Comparison of ENCODE assay signal across 8 cellular contexts in genomic region chr6:99612551-99613397, GRCh38. TPM values are rescaled to one million over a fixed set of nuclear protein-coding genes. Genes with fewer than 3 reads are reported as not detected.
A peak's percentile ranks its signal among the peaks of the same experiment; 100 is the strongest.
DNase-seq lines count a peak whose midpoint lies in the region; ATAC-seq, FAIRE-seq and TF ChIP-seq lines count a peak whose summit lies in the region.

No MANE protein-coding gene starts in this region.

- H3K4me2 ChIP-seq in keratinocyte (ENCODE audit: control insufficient read depth, extremely low read depth, insufficient read depth, low read depth, low read length) = peak overlapping the region; percentile 16

- dilution Hi-C loops in keratinocyte (cut with MboI; ENCODE audit: extremely low pct_ligation_motif_present, low sequenced_read_pairs) = no loop called here

- H3K9me1 ChIP-seq in keratinocyte (ENCODE audit: control insufficient read depth, extremely low read depth, insufficient read depth, low read length) = no peaks in the 10 kb centered on the region

- H3K27ac ChIP-seq in keratinocyte (ENCODE audit: control insufficient read depth, insufficient read depth, low read length) = no peak overlapping the region

- H3K4me1 ChIP-seq in keratinocyte (ENCODE audit: control insufficient read depth, extremely low read depth, insufficient read depth, low read length) = peaks cover 6% of the 10 kb centered on the region

- H3K9me3 ChIP-seq in keratinocyte (ENCODE audit: control insufficient read depth, low read depth, low read length) = no peaks in the 10 kb centered on the region

- FAIRE-seq in keratinocyte (lab: Jason Lieb, UNC) = no peak

- no peak for TF ChIP-seq CTCF in keratinocyte (optimal IDR thresholded peaks at IDR 0.05 in 1 of 3, IDR thresholded peaks at IDR 0.05 in 1 of 3, conservative IDR thresholded peaks at IDR 0.05 in 1 of 3; ENCODE audit: extremely low read depth in 1 of 3, insufficient read depth in 2 of 3, low read length in 3 of 3)

- no peaks in the 10 kb centered on the region for H3K36me3 ChIP-seq in keratinocyte (ENCODE audit: control insufficient read depth in 2 of 2, extremely low read depth in 1 of 2, insufficient read depth in 2 of 2, low read length in 2 of 2)

- no peak for ATAC-seq in GM18867 (IDR thresholded peaks at IDR 0.05; ENCODE audit: unreplicated experiment)

- DNase-seq in stimulated activated CD4-positive, alpha-beta T cell treated with anti-CD3 and anti-CD28 coated beads, Interleukin-4, amount 100 ng/mL, for 1 hour = peak; percentile 6
- DNase-seq in stimulated activated CD4-positive, alpha-beta T cell treated with anti-CD3 and anti-CD28 coated beads, Interleukin-1b, Interleukin-23, amount 100 ng/mL, for 48 hours = no peak
- peak; percentile 95 to 98 for DNase-seq in NCI-H524 (lab: John Stamatoyannopoulos, UW)
- no peak for DNase-seq in keratinocyte (ENCODE audit: low read depth, low spot score)
- no peak for DNase-seq in OCI-M1 (lab: John Stamatoyannopoulos, UW)
- DNase-seq in activated CD4-positive, CD25-positive, alpha-beta regulatory T cell treated with anti-CD3 and anti-CD28 coated beads, Interleukin-2, amount 50 U/mL, for 72 hours = no peak
- DNase-seq in globus pallidus (ENCODE audit: low spot score) = no peak

- H3K27me3 ChIP-seq in keratinocyte (ENCODE audit: control insufficient read depth, extremely low read depth, insufficient read depth, low read length) = peaks cover 97% of the 10 kb centered on the region

- H3K4me3 ChIP-seq in keratinocyte (ENCODE audit: control insufficient read depth in 2 of 3, extremely low read depth in 1 of 3, insufficient read depth in 2 of 3, low read depth in 1 of 3, low read length in 3 of 3) = no peak overlapping the region

- no peaks in the 10 kb centered on the region for H3K79me2 ChIP-seq in keratinocyte (ENCODE audit: control insufficient read depth, insufficient read depth, low read length)

- H2AFZ ChIP-seq in keratinocyte (ENCODE audit: control insufficient read depth, low read length) = peak overlapping the region; percentile 19

- no peak overlapping the region for H3K9ac ChIP-seq in keratinocyte (ENCODE audit: control insufficient read depth, extremely low read depth, insufficient read depth, low read length)

- H4K20me1 ChIP-seq in keratinocyte (ENCODE audit: control insufficient read depth, extremely low read depth, insufficient read depth, low read length) = no peaks in the 10 kb centered on the region

RNA-seq across cellular contexts. Expression of gene PRDM13, which starts 6.1 kb away (rescaled TPM):
- polyA plus RNA-seq in keratinocyte = not detected in 3 replicates
- polyA plus RNA-seq in keratinocyte (2011; ENCODE audit: low read depth) = not detected
- not detected in 2 replicates for polyA plus RNA-seq in keratinocyte (2011; cell fraction: cytosol; rRNA removed)
- polyA plus RNA-seq in keratinocyte (2011; cell fraction: nucleus; rRNA removed) = not detected in 2 replicates
- polyA plus RNA-seq in keratinocyte (2012; ENCODE audit: low replicate concordance) = not detected in 2 replicates
- not detected in 3 replicates for polyA minus RNA-seq in keratinocyte
- polyA minus RNA-seq in keratinocyte (2011; cell fraction: cytosol; rRNA and poly(A)+ RNA removed) = not detected
- not detected in 2 replicates for polyA minus RNA-seq in keratinocyte (2011; cell fraction: nucleus; rRNA and poly(A)+ RNA removed)

RNA-seq across cellular contexts. Expression of gene CCNC, which starts 44.3 kb away (rescaled TPM):
- polyA plus RNA-seq in keratinocyte = 52.8 to 103 TPM (median 61.7 TPM) in 3 replicates
- polyA plus RNA-seq in keratinocyte (2011; ENCODE audit: low read depth) = 41.2 TPM
- 46.0 and 90.5 TPM in 2 replicates for polyA plus RNA-seq in keratinocyte (2011; cell fraction: cytosol; rRNA removed)
- polyA plus RNA-seq in keratinocyte (2011; cell fraction: nucleus; rRNA removed) = 37.3 and 45.0 TPM in 2 replicates
- polyA plus RNA-seq in keratinocyte (2012; ENCODE audit: low replicate concordance) = 35.7 and 57.6 TPM in 2 replicates
- 20.1 to 92.6 TPM (median 48.8 TPM) in 3 replicates for polyA minus RNA-seq in keratinocyte
- 48.5 TPM for polyA minus RNA-seq in keratinocyte (2011; cell fraction: cytosol; rRNA and poly(A)+ RNA removed)
- 17.1 and 29.6 TPM in 2 replicates for polyA minus RNA-seq in keratinocyte (2011; cell fraction: nucleus; rRNA and poly(A)+ RNA removed)

Comparison
In these comparisons a context has a peak if more than half of its experiments do, and no peak if none do; other contexts are left out.
1. DNase-seq: peak in stimulated activated CD4-positive, alpha-beta T cell treated with anti-CD3 and anti-CD28 coated beads, Interleukin-4, amount 100 ng/mL, for 1 hour (single experiment) and NCI-H524 (2 of 2); none in stimulated activated CD4-positive, alpha-beta T cell treated with anti-CD3 and anti-CD28 coated beads, Interleukin-1b, Interleukin-23, amount 100 ng/mL, for 48 hours (single experiment), keratinocyte (single experiment), OCI-M1 (single experiment), activated CD4-positive, CD25-positive, alpha-beta regulatory T cell treated with anti-CD3 and anti-CD28 coated beads, Interleukin-2, amount 50 U/mL, for 72 hours (single experiment) and globus pallidus (single experiment).